ENCODE assay signal across 8 cellular contexts in genomic region chr11:57567210-57567511, GRCh38. TPM values are rescaled to one million over a fixed set of nuclear protein-coding genes. Genes with fewer than 3 reads are reported as not detected.
DNase-seq lines count a peak whose midpoint lies in the region; ATAC-seq and TF ChIP-seq lines count a peak whose summit lies in the region.

No MANE protein-coding gene starts in this region.

- TF ChIP-seq POLR2A in upper lobe of left lung (IDR thresholded peaks at IDR 0.05), result no peak

- peak overlapping the region; percentile 89 for H3K27ac ChIP-seq in cingulate gyrus (ENCODE audit: low read depth, low read length)
- H3K27ac ChIP-seq in upper lobe of left lung, result peak overlapping the region; percentile 75 to 94 (median 90)

- no peak for TF ChIP-seq CTCF in upper lobe of left lung (IDR thresholded peaks at IDR 0.05)

- no peaks in the 10 kb centered on the region for H3K27me3 ChIP-seq in upper lobe of left lung

- 0% methylated on average over 9 of the region's 9 CpGs for WGBS in upper lobe of left lung, 2 donors

- peak; percentile 1 for ATAC-seq in GM21786 (IDR thresholded peaks at IDR 0.05; ENCODE audit: unreplicated experiment)
- ATAC-seq in upper lobe of left lung (ENCODE audit: low FRiP score in 2 of 2), result peak in 1 of 2 donors; percentile 25

- peak overlapping the region; percentile 86 to 95 (median 88) for H3K4me3 ChIP-seq in upper lobe of left lung

- DNase-seq in ELR (ENCODE audit: low read depth) (peak; percentile 50), RPMI8226 (peak; percentile 59), medulla oblongata (ENCODE audit: extremely low spot score) (peak; percentile 57), upper lobe of left lung (peak in 1 of 2 donors; percentile 23), HuH-7 (ENCODE audit: low spot score) (no peak), OCI-M2 (lab: John Stamatoyannopoulos, UW; ENCODE audit: unreplicated experiment) (no peak)

- no peak for TF ChIP-seq EP300 in upper lobe of left lung (IDR thresholded peaks at IDR 0.05)

- H3K9me3 ChIP-seq in upper lobe of left lung, result no peaks in the 10 kb centered on the region

- peaks cover 0 to under 1% (median 0%) of the 10 kb centered on the region in 4 donors for H3K36me3 ChIP-seq in upper lobe of left lung

- H3K4me1 ChIP-seq in upper lobe of left lung, result peaks cover 22 to 35% (median 31%) of the 10 kb centered on the region in 4 donors

RNA-seq across cellular contexts. Expression of gene UBE2L6, which starts 0.3 kb away (rescaled TPM):
- total RNA-seq in upper lobe of left lung, result 100 to 1,000 TPM in 1 of 6 donors, 10 to 100 TPM in 5; 39.8 to 142 (median 80.9) TPM

RNA-seq across cellular contexts. Expression of gene SMTNL1, which starts 29.8 kb away (rescaled TPM):
- total RNA-seq in upper lobe of left lung, result not detected

RNA-seq across cellular contexts. Expression of gene SERPING1, which starts 30.3 kb away (rescaled TPM):
- total RNA-seq in upper lobe of left lung, result 100 to 1,000 TPM; 306 to 573 (median 469) TPM

RNA-seq across cellular contexts. Expression of gene TIMM10, which starts 36.6 kb away (rescaled TPM):
- 10 to 100 TPM in 5 of 6 donors, 1 to 10 TPM in 1; 7.3 to 62.2 (median 26.8) TPM for total RNA-seq in upper lobe of left lung

RNA-seq across cellular contexts. Expression of gene SLC43A1, which starts 51.7 kb away (rescaled TPM):
- total RNA-seq in upper lobe of left lung, result 10 to 100 TPM in 5 of 6 donors, 1 to 10 TPM in 1; 7.1 to 72.3 (median 13.9) TPM

Comparison
In these comparisons a context has a peak if more than half of its experiments do, and no peak if none do; other contexts are left out.
1. DNase-seq: peak in ELR (single experiment), RPMI8226 (single experiment) and medulla oblongata (single experiment); none in HuH-7 (single experiment) and OCI-M2 (single experiment).